1 cellular context compared by ENCODE assay signal in genomic region chr19:55248704-55249103, GRCh38.
TF ChIP-seq lines count a peak whose summit lies in the region.

No MANE protein-coding gene starts in this region.

TF ChIP-seq in HepG2, 621 proteins besides CTCF, POLR2A, EP300 and RAD21:
- TF ChIP-seq HOXA5 (CRISPR knock-in tag; IDR thresholded peaks at IDR 0.05) = no peak
- TF ChIP-seq ZNF280B (CRISPR knock-in tag; IDR thresholded peaks at IDR 0.05; ENCODE audit: borderline replicate concordance) = 0 out of 2 replicates have a peak, but pooled peaks have one; percentile 15
- TF ChIP-seq AGO2 (optimal IDR thresholded peaks at IDR 0.05; ENCODE audit: low read depth, low read length) = peak; percentile 6
- peak; percentile 18 for TF ChIP-seq RBM22 (optimal IDR thresholded peaks at IDR 0.05; ENCODE audit: low read length)
